Comparison of ENCODE assay signal across 8 cellular contexts in genomic region chr3:47370887-47371697, GRCh38. TPM values are rescaled to one million over a fixed set of nuclear protein-coding genes. Genes with fewer than 3 reads are reported as not detected.
DNase-seq lines count a peak whose midpoint lies in the region; ATAC-seq, FAIRE-seq and TF ChIP-seq lines count a peak whose summit lies in the region.

No MANE protein-coding gene starts in this region.

- peak in 1 of 2 experiments; percentile 30 for DNase-seq in A549 (ENCODE audit: low read depth in 1 of 2, low spot score in 1 of 2)
- DNase-seq in GM23338 (ENCODE audit: low spot score): peak; percentile 72
- peak; percentile 24 for DNase-seq in activated CD8-positive, alpha-beta memory T cell treated with anti-CD3 and anti-CD28 coated beads, Interleukin-2, amount 50 U/mL, for 4 hours
- DNase-seq in hepatic stellate cell (ENCODE audit: low spot score): peak; percentile 32
- no peak for DNase-seq in upper lobe of right lung
- no peak for DNase-seq in uterus

- TF ChIP-seq EP300 in A549 (IDR thresholded peaks at IDR 0.05): no peak

- H3K4me3 ChIP-seq in A549 (no peak overlapping the region), GM23338 (peak overlapping the region; percentile 33; the same call in 1 of the 2 replicates), upper lobe of right lung (no peak overlapping the region), uterus (no peak overlapping the region)

- H3K9me3 ChIP-seq in A549: no peaks in the 10 kb centered on the region
- no peaks in the 10 kb centered on the region for H3K9me3 ChIP-seq in upper lobe of right lung
- H3K9me3 ChIP-seq in uterus: no peaks in the 10 kb centered on the region

- peaks cover 12% of the 10 kb centered on the region for H3K27me3 Mint-ChIP-seq in GM23338 (ENCODE audit: insufficient read depth, low read depth, poor library complexity)

- peak; percentile 47 for TF ChIP-seq CTCF in A549 (IDR thresholded peaks at IDR 0.05)
- peak; percentile 8 to 68; a peak in 2 of 4 replicates for TF ChIP-seq CTCF in GM23338 (conservative IDR thresholded peaks at IDR 0.05; ENCODE audit: low read depth in 2 of 2)
- TF ChIP-seq CTCF in upper lobe of right lung (IDR thresholded peaks at IDR 0.05): peak; percentile 50
- peak in 1 of 4 experiments; percentile 31 for TF ChIP-seq CTCF in uterus (IDR thresholded peaks at IDR 0.05)

- peaks cover 6% of the 10 kb centered on the region for H3K4me1 Mint-ChIP-seq in GM23338

- 21% methylated on average over 4 of the region's 13 CpGs for WGBS in A549 (ENCODE audit: missing lambda C conversion rate)

- no peak overlapping the region for H3K27ac Mint-ChIP-seq in GM23338

- intact Hi-C loops in upper lobe of right lung (cut with DNase I): no loop called here
- intact Hi-C loops in uterus (cut with DNase I; ENCODE audit: low total_unique reads): no loop called here

- H3K79me2 ChIP-seq in GM23338 (replicated peaks; ENCODE audit: insufficient read depth): no peaks in the 10 kb centered on the region

- no peaks in the 10 kb centered on the region for H3K27me3 ChIP-seq in GM23338 (ENCODE audit: insufficient read depth)
- no peaks in the 10 kb centered on the region for H3K27me3 ChIP-seq in upper lobe of right lung
- no peaks in the 10 kb centered on the region for H3K27me3 ChIP-seq in uterus

- ATAC-seq in A549: peak; percentile 52 to 77; a peak in 4 of 6 replicates
- peak; percentile 88 for ATAC-seq in GM23338
- peak; percentile 58 for ATAC-seq in upper lobe of right lung
- ATAC-seq in GM21825 (IDR thresholded peaks at IDR 0.05; ENCODE audit: unreplicated experiment): no peak
- no peak for ATAC-seq in HG02763 (IDR thresholded peaks at IDR 0.05; ENCODE audit: unreplicated experiment)

- peak overlapping the region; percentile 97 for H2AFZ ChIP-seq in GM23338

- H3F3A ChIP-seq in GM23338 (replicated peaks; ENCODE audit: low read depth): no peaks in the 10 kb centered on the region

- no peaks in the 10 kb centered on the region for H3K36me3 Mint-ChIP-seq in GM23338 (ENCODE audit: low read depth)

- H3K4me1 ChIP-seq in A549: no peaks in the 10 kb centered on the region
- peaks cover 5% of the 10 kb centered on the region; the same call in 1 of the 2 replicates for H3K4me1 ChIP-seq in GM23338 (ENCODE audit: insufficient read depth)
- no peaks in the 10 kb centered on the region for H3K4me1 ChIP-seq in upper lobe of right lung
- no peaks in the 10 kb centered on the region for H3K4me1 ChIP-seq in uterus

- peak; percentile 43 to 69 for TF ChIP-seq RAD21 in A549 (conservative IDR thresholded peaks at IDR 0.05 in 1 of 2, IDR thresholded peaks at IDR 0.05 in 1 of 2)

- H3K4me3 Mint-ChIP-seq in GM23338: 0 out of 3 replicates have a peak overlapping the region, but pooled peaks have one; percentile 16

- no peaks in the 10 kb centered on the region for H3K9me2 ChIP-seq in GM23338 (ENCODE audit: insufficient read depth)

- POLR2A ChIA-PET in A549 (lab: Yijun Ruan, JAX): no interaction called here

- no peaks in the 10 kb centered on the region for H4K20me1 ChIP-seq in GM23338 (replicated peaks; ENCODE audit: insufficient read depth)

- CTCF ChIA-PET in A549 (lab: Yijun Ruan, JAX): interaction anchor here (0.6 to 2.1 kb wide), 8 partner anchors 8 to 207 kb away, joined by 3 to 8 read pairs (median 3); partner anchors contain the start of gene SETD2

- H3K4me2 ChIP-seq in A549 (no peak overlapping the region), GM23338 (peak overlapping the region; percentile 70)

- H3K36me3 ChIP-seq in GM23338 (ENCODE audit: insufficient read depth): no peaks in the 10 kb centered on the region
- H3K36me3 ChIP-seq in upper lobe of right lung: no peaks in the 10 kb centered on the region
- no peaks in the 10 kb centered on the region for H3K36me3 ChIP-seq in uterus

- H3K27ac ChIP-seq in A549: no peak overlapping the region
- H3K27ac ChIP-seq in GM23338 (ENCODE audit: low read depth): no peak overlapping the region
- H3K27ac ChIP-seq in upper lobe of right lung: no peak overlapping the region
- H3K27ac ChIP-seq in uterus: no peak overlapping the region

- FAIRE-seq in A549 (lab: Jason Lieb, UNC): no peak

- TF ChIP-seq POLR2A in A549 (IDR thresholded peaks at IDR 0.05; ENCODE audit: low read length) (no peak), uterus (IDR thresholded peaks at IDR 0.05) (no peak)

- no peaks in the 10 kb centered on the region for H3K9me3 Mint-ChIP-seq in GM23338

TF ChIP-seq in A549, 52 proteins besides CTCF, POLR2A, EP300 and RAD21:
- TF ChIP-seq NFE2L2 (conservative IDR thresholded peaks at IDR 0.05; ENCODE audit: low read length) (no peak), SMC3 (IDR thresholded peaks at IDR 0.05) (peak; percentile 58; the same call in 2 of the 3 replicates), EHF (CRISPR knock-in tag; IDR thresholded peaks at IDR 0.05) (no peak), TP53 (CRISPR knock-in tag; IDR thresholded peaks at IDR 0.05) (no peak), CBX8 (IDR thresholded peaks at IDR 0.05) (no peak)
TF ChIP-seq in A549: peak in this region for 1.

TF ChIP-seq in GM23338, 12 proteins besides CTCF, POLR2A, EP300 and RAD21:
- TF ChIP-seq CREB1 (CRISPR knock-in tag; IDR thresholded peaks at IDR 0.05; ENCODE audit: low read depth) (no peak), JUNB (IDR thresholded peaks at IDR 0.05; ENCODE audit: unreplicated experiment) (no peak), NANOG (IDR thresholded peaks at IDR 0.05; ENCODE audit: borderline replicate concordance) (no peak), ETS1 (IDR thresholded peaks at IDR 0.05) (no peak), STAT1 (IDR thresholded peaks at IDR 0.05; ENCODE audit: unreplicated experiment) (no peak), POLR2AphosphoS5 (IDR thresholded peaks at IDR 0.05; ENCODE audit: low read depth) (no peak)

RNA-seq across cellular contexts. Expression of gene PTPN23, which starts 9.7 kb away (rescaled TPM):
- polyA plus RNA-seq in A549 (2011; rRNA removed): 1.5 and 3.1 TPM in 2 replicates
- polyA plus RNA-seq in A549 (2012; cell fraction: cytosol; rRNA removed): 4.2 and 6.5 TPM in 2 replicates
- 23.9 and 26.4 TPM in 2 replicates for polyA plus RNA-seq in A549 (2012; cell fraction: nucleus; rRNA removed)
- 16.8 to 21.3 TPM (median 17.3 TPM) in 3 replicates for polyA plus RNA-seq in A549 (2017; fragmentation: RNase III; extraction: RNeasy Plus Mini Kit Qiagen cat#74134 plus additional on column Dnase treatment)
- 12.0 and 15.8 TPM in 2 replicates for polyA minus RNA-seq in A549 (2011; rRNA and poly(A)+ RNA removed)
- total RNA-seq in GM23338 (2014; rRNA removed; shearing (Covaris generic)): 33.9 and 48.8 TPM in 2 replicates
- polyA plus RNA-seq in GM23338 (2016; fragmentation: Nextera tagmentation; extraction: Ambion mirVana): 14.3 and 16.1 TPM in 2 replicates
- 56.2 TPM for total RNA-seq in upper lobe of right lung
- total RNA-seq in uterus: 10 to 100 TPM in 2 of 4 donors, 1 to 10 TPM in 2; 5.1 to 51.6 (median 16.2) TPM

Comparison
In these comparisons a context has a peak if more than half of its experiments do, and no peak if none do; other contexts are left out.
1. ATAC-seq: peak in A549 (2 of 2), GM23338 (single experiment) and upper lobe of right lung (single experiment); none in GM21825 (single experiment) and HG02763 (single experiment).
2. DNase-seq: peak in GM23338 (single experiment), activated CD8-positive, alpha-beta memory T cell treated with anti-CD3 and anti-CD28 coated beads, Interleukin-2, amount 50 U/mL, for 4 hours (single experiment) and hepatic stellate cell (single experiment); none in upper lobe of right lung (single experiment) and uterus (0 of 2).